Comparison of ENCODE assay signal across 9 cellular contexts in genomic region chr13:44374348-44374712, GRCh38. TPM values are rescaled to one million over a fixed set of nuclear protein-coding genes. Genes with fewer than 3 reads are reported as not detected.
DNase-seq lines count a peak whose midpoint lies in the region; ATAC-seq and TF ChIP-seq lines count a peak whose summit lies in the region.
"Had no signal": no experiment of that assay in that cellular context is flagged by ENCODE, and none has a peak within 500 bp of the region (broad histone marks: within the 10 kb centered on the region; RNA-seq: fewer than 3 reads in every experiment).

No MANE protein-coding gene starts in this region.

- H3K9me3 Mint-ChIP-seq in activated naive CD4-positive, alpha-beta T cell treated with anti-CD3 and anti-CD28 coated beads, Interleukin-2, amount 50 U/mL, for 24 hours = no peaks in the 10 kb centered on the region
- H3K9me3 Mint-ChIP-seq in endothelial cell (ENCODE audit: unreplicated experiment) (no peaks in the 10 kb centered on the region), natural killer cell (no peaks in the 10 kb centered on the region), type B pancreatic cell (no peaks in the 10 kb centered on the region)

- no peak for DNase-seq in activated naive CD4-positive, alpha-beta T cell treated with anti-CD3 and anti-CD28 coated beads, Interleukin-2, amount 50 U/mL, for 16 hours
- no peak for DNase-seq in endothelial cell (ENCODE audit: low spot score)
- no peak for DNase-seq in natural killer cell
- DNase-seq in type B pancreatic cell (ENCODE audit: extremely low spot score, unreplicated experiment) = no peak
- DNase-seq in A172 (ENCODE audit: low spot score) = no peak
- no peak for DNase-seq in SIG-M5 (lab: John Stamatoyannopoulos, UW)
- DNase-seq: T1000 had no signal

- TF ChIP-seq CTCF in endothelial cell (IDR thresholded peaks at IDR 0.05; ENCODE audit: unreplicated experiment) (no peak), natural killer cell (IDR thresholded peaks at IDR 0.05) (no peak), type B pancreatic cell (conservative IDR thresholded peaks at IDR 0.05) (no peak)

- peaks cover 27% of the 10 kb centered on the region for H3K27me3 Mint-ChIP-seq in activated naive CD4-positive, alpha-beta T cell treated with anti-CD3 and anti-CD28 coated beads, Interleukin-2, amount 50 U/mL, for 24 hours
- peaks cover 13% of the 10 kb centered on the region for H3K27me3 Mint-ChIP-seq in endothelial cell (ENCODE audit: unreplicated experiment)
- peaks cover 0 to 8% of the 10 kb centered on the region in 2 donors for H3K27me3 Mint-ChIP-seq in natural killer cell (ENCODE audit: low read depth in 2 of 2)
- peaks cover 23% of the 10 kb centered on the region for H3K27me3 Mint-ChIP-seq in type B pancreatic cell

- intact Hi-C loops in natural killer cell (cut with micrococcal nuclease) = no loop called here

- peak overlapping the region; percentile 27 for H3K4me3 Mint-ChIP-seq in activated naive CD4-positive, alpha-beta T cell treated with anti-CD3 and anti-CD28 coated beads, Interleukin-2, amount 50 U/mL, for 24 hours
- H3K4me3 Mint-ChIP-seq in endothelial cell (ENCODE audit: unreplicated experiment) (peak overlapping the region; percentile 84), natural killer cell (peak overlapping the region; percentile 65), type B pancreatic cell (peak overlapping the region; percentile 81)

- no peak overlapping the region for H3K27ac Mint-ChIP-seq in activated naive CD4-positive, alpha-beta T cell treated with anti-CD3 and anti-CD28 coated beads, Interleukin-2, amount 50 U/mL, for 24 hours
- H3K27ac Mint-ChIP-seq in endothelial cell (ENCODE audit: unreplicated experiment) (no peak overlapping the region), natural killer cell (peak overlapping the region in 1 of 2 donors; percentile 68), type B pancreatic cell (peak overlapping the region; percentile 68)

- H3K36me3 Mint-ChIP-seq in activated naive CD4-positive, alpha-beta T cell treated with anti-CD3 and anti-CD28 coated beads, Interleukin-2, amount 50 U/mL, for 24 hours = no peaks in the 10 kb centered on the region
- H3K36me3 Mint-ChIP-seq in endothelial cell (ENCODE audit: low read depth, unreplicated experiment) = peaks cover 3% of the 10 kb centered on the region
- no peaks in the 10 kb centered on the region for H3K36me3 Mint-ChIP-seq in natural killer cell
- H3K36me3 Mint-ChIP-seq in type B pancreatic cell = no peaks in the 10 kb centered on the region

- ATAC-seq in natural killer cell (no peak), GM21367 (IDR thresholded peaks at IDR 0.05; ENCODE audit: unreplicated experiment) (no peak)

- peaks cover 5% of the 10 kb centered on the region for H3K4me1 Mint-ChIP-seq in activated naive CD4-positive, alpha-beta T cell treated with anti-CD3 and anti-CD28 coated beads, Interleukin-2, amount 50 U/mL, for 24 hours
- peaks cover 6% of the 10 kb centered on the region for H3K4me1 Mint-ChIP-seq in endothelial cell (ENCODE audit: unreplicated experiment)
- peaks cover 7 to 13% of the 10 kb centered on the region in 2 donors for H3K4me1 Mint-ChIP-seq in natural killer cell
- peaks cover 18% of the 10 kb centered on the region for H3K4me1 Mint-ChIP-seq in type B pancreatic cell (ENCODE audit: unreplicated experiment)

RNA-seq across cellular contexts. Expression of gene SERP2, which starts 0.7 kb away (rescaled TPM):
- total RNA-seq in endothelial cell (ENCODE audit: unreplicated experiment) = 1.8 TPM
- total RNA-seq in natural killer cell = 1 to 10 TPM; 2.0 to 4.1 (median 3.2) TPM
- total RNA-seq in type B pancreatic cell (ENCODE audit: low replicate concordance) = 3.6 and 6.1 TPM in 2 replicates
- total RNA-seq in A172 (2014; rRNA removed; shearing (Covaris generic)) = not detected in 2 replicates

Comparison
In these comparisons a context has a peak if more than half of its experiments do, and no peak if none do; other contexts are left out.
1. H3K4me3 Mint-ChIP-seq: peak in every context shown above with its lines; median percentile 84 in endothelial cell; 81 in type B pancreatic cell; 65 in natural killer cell; 27 in activated naive CD4-positive, alpha-beta T cell treated with anti-CD3 and anti-CD28 coated beads, Interleukin-2, amount 50 U/mL, for 24 hours.